Comparison of ENCODE assay signal across 12 cellular contexts in genomic region chr2:98505991-98506664, GRCh38.
DNase-seq lines count a peak whose midpoint lies in the region; ATAC-seq and TF ChIP-seq lines count a peak whose summit lies in the region.
"Had no signal": no experiment of that assay in that cellular context is flagged by ENCODE, and none has a peak within 500 bp of the region (broad histone marks: within the 10 kb centered on the region; RNA-seq: fewer than 3 reads in every experiment).

No MANE protein-coding gene starts in this region.

- H3K4me3 ChIP-seq in thymus (ENCODE audit: low read length) = no peak overlapping the region
- H3K4me3 ChIP-seq in endodermal cell (ENCODE audit: low read length) = no peak overlapping the region
- H3K4me3 ChIP-seq: hepatocyte had no signal

- peaks cover 28% of the 10 kb centered on the region for H3K36me3 Mint-ChIP-seq in activated T-cell treated with anti-CD3 and anti-CD28 coated beads, Interleukin-2, amount 50 U/mL, for 24 hours (ENCODE audit: low read depth)
- H3K36me3 Mint-ChIP-seq in activated CD8-positive, alpha-beta T cell treated with anti-CD3 and anti-CD28 coated beads, Interleukin-2, amount 10 ng/mL, durations not matched to agents 7 days and 5 days (ENCODE audit: low read depth) = peaks cover 74% of the 10 kb centered on the region
- peaks cover 19% of the 10 kb centered on the region for H3K36me3 Mint-ChIP-seq in endodermal cell (ENCODE audit: low read depth)

- peak overlapping the region; percentile 69 for H3K27ac Mint-ChIP-seq in activated T-cell treated with anti-CD3 and anti-CD28 coated beads, Interleukin-2, amount 50 U/mL, for 24 hours
- H3K27ac Mint-ChIP-seq in activated CD8-positive, alpha-beta T cell treated with anti-CD3 and anti-CD28 coated beads, Interleukin-2, amount 10 ng/mL, durations not matched to agents 7 days and 5 days = peak overlapping the region; percentile 33
- no peak overlapping the region for H3K27ac Mint-ChIP-seq in endodermal cell

- H3K27me3 ChIP-seq in thymus (ENCODE audit: control insufficient read depth, insufficient read depth) (no peaks in the 10 kb centered on the region), endodermal cell (ENCODE audit: control insufficient read depth, insufficient read depth, low read length, poor library complexity, severe bottlenecking) (no peaks in the 10 kb centered on the region)
- H3K27me3 ChIP-seq: hepatocyte had no signal

- H3K9ac ChIP-seq in endodermal cell (ENCODE audit: extremely low read depth, low read length, poor library complexity, severe bottlenecking) = no peak overlapping the region

- 95% methylated on average over 6 of the region's 6 CpGs for WGBS in thymus
- WGBS in endodermal cell (ENCODE audit: insufficient coverage in 1 of 2, insufficient read length in 1 of 2), 2 experiments = 91 to 98% methylated on average over 6 of the region's 6 CpGs

- H3K9me3 ChIP-seq in thymus (ENCODE audit: control insufficient read depth) = no peaks in the 10 kb centered on the region
- no peaks in the 10 kb centered on the region for H3K9me3 ChIP-seq in endodermal cell (ENCODE audit: control insufficient read depth, low read length)

- no peak overlapping the region for H3K4me3 Mint-ChIP-seq in activated T-cell treated with anti-CD3 and anti-CD28 coated beads, Interleukin-2, amount 50 U/mL, for 24 hours
- H3K4me3 Mint-ChIP-seq in activated CD8-positive, alpha-beta T cell treated with anti-CD3 and anti-CD28 coated beads, Interleukin-2, amount 10 ng/mL, durations not matched to agents 7 days and 5 days = no peak overlapping the region
- H3K4me3 Mint-ChIP-seq in endodermal cell = no peak overlapping the region

- CTCF ChIA-PET in activated CD8-positive, alpha-beta T cell treated with anti-CD3 and anti-CD28 coated beads, Interleukin-2, amount 10 ng/mL, durations not matched to agents 7 days and 5 days (lab: Charles Lee) = interaction anchor here (1.0 to 4.5 kb wide), 5 partner anchors 8 to 59 kb away, joined by 3 to 26 read pairs (median 3); no protein-coding TSS in a partner anchor

- peaks cover 96% of the 10 kb centered on the region for H3K4me1 Mint-ChIP-seq in activated T-cell treated with anti-CD3 and anti-CD28 coated beads, Interleukin-2, amount 50 U/mL, for 24 hours (ENCODE audit: low read depth)
- peaks cover 92% of the 10 kb centered on the region for H3K4me1 Mint-ChIP-seq in activated CD8-positive, alpha-beta T cell treated with anti-CD3 and anti-CD28 coated beads, Interleukin-2, amount 10 ng/mL, durations not matched to agents 7 days and 5 days (ENCODE audit: low read depth)
- H3K4me1 Mint-ChIP-seq in endodermal cell = peaks cover 65% of the 10 kb centered on the region

- H3K4me1 ChIP-seq in thymus (ENCODE audit: control insufficient read depth, insufficient read depth, low read length) (peaks cover 30% of the 10 kb centered on the region), endodermal cell (ENCODE audit: control insufficient read depth, insufficient read depth, low read length) (peaks cover 28% of the 10 kb centered on the region)

- no peaks in the 10 kb centered on the region for H3K9me3 Mint-ChIP-seq in activated T-cell treated with anti-CD3 and anti-CD28 coated beads, Interleukin-2, amount 50 U/mL, for 24 hours
- no peaks in the 10 kb centered on the region for H3K9me3 Mint-ChIP-seq in activated CD8-positive, alpha-beta T cell treated with anti-CD3 and anti-CD28 coated beads, Interleukin-2, amount 10 ng/mL, durations not matched to agents 7 days and 5 days (ENCODE audit: insufficient read depth)
- H3K9me3 Mint-ChIP-seq in endodermal cell = no peaks in the 10 kb centered on the region

- H3K27me3 Mint-ChIP-seq in activated T-cell treated with anti-CD3 and anti-CD28 coated beads, Interleukin-2, amount 50 U/mL, for 24 hours = no peaks in the 10 kb centered on the region
- no peaks in the 10 kb centered on the region for H3K27me3 Mint-ChIP-seq in activated CD8-positive, alpha-beta T cell treated with anti-CD3 and anti-CD28 coated beads, Interleukin-2, amount 10 ng/mL, durations not matched to agents 7 days and 5 days (ENCODE audit: low read depth)
- no peaks in the 10 kb centered on the region for H3K27me3 Mint-ChIP-seq in endodermal cell (ENCODE audit: insufficient read depth)

- POLR2A ChIA-PET in activated CD8-positive, alpha-beta T cell treated with anti-CD3 and anti-CD28 coated beads, Interleukin-2, amount 10 ng/mL, durations not matched to agents 7 days and 5 days (lab: Charles Lee) = no interaction called here

- DNase-seq in activated T-cell treated with anti-CD3 and anti-CD28 coated beads, Interleukin-2, amount 50 U/mL, for 24 hours = no peak
- DNase-seq in activated T-cell treated with anti-CD3 and anti-CD28 coated beads, Interleukin-2, amount 50 U/mL, for 1 hour = no peak
- DNase-seq in activated CD8-positive, alpha-beta T cell treated with anti-CD3 and anti-CD28 coated beads, Interleukin-2, amount 10 ng/mL, durations not matched to agents 7 days and 5 days = no peak
- DNase-seq in medulla oblongata (ENCODE audit: extremely low spot score) = peak; percentile 25
- DNase-seq in OCI-M1 (lab: John Stamatoyannopoulos, UW) = no peak
- no peak for DNase-seq in COLO668 (lab: John Stamatoyannopoulos, UW; ENCODE audit: unreplicated experiment)
- no peak for DNase-seq in endodermal cell
- DNase-seq: activated CD8-positive, alpha-beta memory T cell treated with anti-CD3 and anti-CD28 coated beads, Interleukin-2, amount 50 U/mL, for 48 hours; NCI-H2107; PC-3 had no signal

- H3K27ac ChIP-seq in thymus (ENCODE audit: low read depth) (peak overlapping the region; percentile 25), endodermal cell (ENCODE audit: low read depth, low read length) (no peak overlapping the region)
- H3K27ac ChIP-seq: hepatocyte had no signal

- no peak for ATAC-seq in activated CD8-positive, alpha-beta T cell treated with anti-CD3 and anti-CD28 coated beads, Interleukin-2, amount 10 ng/mL, durations not matched to agents 7 days and 5 days
- ATAC-seq: PC-3 had no signal

- peaks cover 14% of the 10 kb centered on the region for H3K36me3 ChIP-seq in thymus (ENCODE audit: control insufficient read depth, insufficient read depth)
- peaks cover 48% of the 10 kb centered on the region for H3K36me3 ChIP-seq in endodermal cell (ENCODE audit: control insufficient read depth, insufficient read depth, low read length)

- no peak for TF ChIP-seq CTCF in endodermal cell (conservative IDR thresholded peaks at IDR 0.05)
